14 cellular contexts compared by ENCODE assay signal in genomic region chr14:100592972-100593371, GRCh38.
"Had no signal": no experiment of that assay in that cellular context is flagged by ENCODE, and none has a peak within 500 bp of the region (broad histone marks: within the 10 kb centered on the region; RNA-seq: fewer than 3 reads in every experiment).

No MANE protein-coding gene starts in this region.

- H3K9me3 ChIP-seq: gastroesophageal sphincter, prostate gland had no signal

- ATAC-seq: activated naive CD8-positive, alpha-beta T cell treated with anti-CD3 and anti-CD28 coated beads, Interleukin-2, amount 50 U/mL, for 24 hours had no signal

- H3K4me3 ChIP-seq: gastroesophageal sphincter, lung, prostate gland had no signal

- H3K4me1 ChIP-seq: gastroesophageal sphincter, prostate gland had no signal

- H3K36me3 ChIP-seq: gastroesophageal sphincter, prostate gland had no signal

- H3K27ac ChIP-seq: epithelial cell of prostate, gastroesophageal sphincter, prostate gland had no signal

- DNase-seq: activated CD4-positive, alpha-beta memory T cell treated with anti-CD3 and anti-CD28 coated beads, Interleukin-2, amount 10 ng/mL, durations not matched to agents 7 days and 5 days; activated naive CD4-positive, alpha-beta T cell treated with Interleukin-2 at 50 U/mL for 16 hours; activated naive CD8-positive, alpha-beta T cell treated with anti-CD3 and anti-CD28 coated beads, Interleukin-2, amount 50 U/mL, for 24 hours; caudate nucleus; cortex of kidney; effector CD8-positive, alpha-beta T cell; kidney glomerular epithelial cell; naive B cell; nucleus accumbens; stimulated activated CD4-positive, alpha-beta T cell treated with anti-CD3 and anti-CD28 coated beads, Interleukin-2, amount 100 ng/mL, for 48 hours had no signal
